In genomic region chr10:58756126-58756525, GRCh38 we compare ENCODE assay signal across 10 cellular contexts.
A peak's percentile ranks its signal among the peaks of the same experiment; 100 is the strongest.
DNase-seq lines count a peak whose midpoint lies in the region; ATAC-seq and TF ChIP-seq lines count a peak whose summit lies in the region.
"Had no signal": no experiment of that assay in that cellular context is flagged by ENCODE, and none has a peak within 500 bp of the region (broad histone marks: within the 10 kb centered on the region; RNA-seq: fewer than 3 reads in every experiment).

No MANE protein-coding gene starts in this region.

- H3K4me3 ChIP-seq in mammary epithelial cell (replicated peaks in 1 of 3; ENCODE audit: insufficient read depth in 1 of 3, low read depth in 2 of 3, low read length in 3 of 3) (peak overlapping the region; percentile 39 to 64 (median 61)), right lobe of liver (peak overlapping the region; percentile 12 to 41 (median 33)), transverse colon (no peak overlapping the region)

- no peak overlapping the region for H3K4me3 Mint-ChIP-seq in activated T-helper 1 cell treated with anti-CD3 and anti-CD28 coated beads, Interleukin-12 subunit alpha, Interleukin-12 subunit beta, Interleukin-2, Interleukin-4 antibody, amounts not matched to agents 30 ng/mL and 10 ng/mL and 1 ng/mL, durations not matched to agents 14 hours and 24 hours and 36 hours
- H3K4me3 Mint-ChIP-seq: activated CD8-positive, alpha-beta memory T cell treated with anti-CD3 and anti-CD28 coated beads, Interleukin-2, amount 10 ng/mL, durations not matched to agents 7 days and 5 days had no signal

- no peaks in the 10 kb centered on the region for H3K27me3 Mint-ChIP-seq in activated T-helper 1 cell treated with anti-CD3 and anti-CD28 coated beads, Interleukin-12 subunit alpha, Interleukin-12 subunit beta, Interleukin-2, Interleukin-4 antibody, amounts not matched to agents 30 ng/mL and 10 ng/mL and 1 ng/mL, durations not matched to agents 14 hours and 24 hours and 36 hours (ENCODE audit: insufficient read depth)
- H3K27me3 Mint-ChIP-seq: activated CD8-positive, alpha-beta memory T cell treated with anti-CD3 and anti-CD28 coated beads, Interleukin-2, amount 10 ng/mL, durations not matched to agents 7 days and 5 days had no signal

- CTCF ChIA-PET in mammary epithelial cell (lab: Charles Lee; ENCODE audit: low non-redundant PET) = no interaction called here

- no peaks in the 10 kb centered on the region for H4K20me1 ChIP-seq in mammary epithelial cell (ENCODE audit: insufficient read depth, low read length)

- DNase-seq in HT1080 (ENCODE audit: low read depth) (peak; percentile 33), mammary epithelial cell (no peak), right lobe of liver (peak in 1 of 3 donors; percentile 64), transverse colon (no peak)
- no peak for DNase-seq in activated T-helper 1 cell treated with anti-CD3 and anti-CD28 coated beads, Interleukin-12 subunit alpha, Interleukin-12 subunit beta, Interleukin-2, Interleukin-4 antibody, amounts not matched to agents 30 ng/mL and 10 ng/mL and 1 ng/mL, durations not matched to agents 14 hours and 24 hours and 36 hours (ENCODE audit: low spot score)
- no peak for DNase-seq in stimulated activated CD4-positive, alpha-beta T cell treated with anti-CD3 and anti-CD28 coated beads, Interleukin-4, amount 100 ng/mL, for 1 hour
- DNase-seq: activated CD8-positive, alpha-beta memory T cell treated with anti-CD3 and anti-CD28 coated beads, Interleukin-2, amount 10 ng/mL, durations not matched to agents 7 days and 5 days; islet precursor cell; NCI-H1694 treated with DMSO at 0.1 percent for 48 hours had no signal

- in situ Hi-C loops in mammary epithelial cell (cut with MboI; ENCODE audit: low sequenced_read_pairs in 2 of 2) (loop anchor here in 1 of 2 donors (25.0 kb wide), 1 partner anchor 219 kb away; no protein-coding TSS in a partner anchor), transverse colon (cut with MboI; ENCODE audit: low pct_ligation_motif_present in 1 of 4, low pct_unique_long_range_greater_than_20kb in 1 of 4, low sequenced_read_pairs in 3 of 4) (no loop called here)

- TF ChIP-seq POLR2A in right lobe of liver (IDR thresholded peaks at IDR 0.05) (peak; percentile 13), transverse colon (IDR thresholded peaks at IDR 0.05) (no peak)

- no peaks in the 10 kb centered on the region for H3K9me3 Mint-ChIP-seq in activated T-helper 1 cell treated with anti-CD3 and anti-CD28 coated beads, Interleukin-12 subunit alpha, Interleukin-12 subunit beta, Interleukin-2, Interleukin-4 antibody, amounts not matched to agents 30 ng/mL and 10 ng/mL and 1 ng/mL, durations not matched to agents 14 hours and 24 hours and 36 hours

- H2AFZ ChIP-seq in mammary epithelial cell (ENCODE audit: low read depth, low read length) = peak overlapping the region; percentile 76

- H3K9me3 ChIP-seq in mammary epithelial cell (replicated peaks; ENCODE audit: insufficient read depth, low read length) = no peaks in the 10 kb centered on the region
- no peaks in the 10 kb centered on the region for H3K9me3 ChIP-seq in right lobe of liver
- no peaks in the 10 kb centered on the region for H3K9me3 ChIP-seq in transverse colon

- intact Hi-C loops in mammary epithelial cell (cut with micrococcal nuclease) = loop anchor here (5.0 kb wide), 1 partner anchor 89 kb away; no protein-coding TSS in a partner anchor
- intact Hi-C loops in right lobe of liver (cut with DNase I) = no loop called here
- intact Hi-C loops in transverse colon (cut with DNase I; ENCODE audit: low total_unique reads) = no loop called here
- intact Hi-C loops in activated T-helper 1 cell treated with anti-CD3 and anti-CD28 coated beads, Interleukin-12 subunit alpha, Interleukin-12 subunit beta, Interleukin-2, Interleukin-4 antibody, amounts not matched to agents 30 ng/mL and 10 ng/mL and 1 ng/mL, durations not matched to agents 14 hours and 24 hours and 36 hours (cut with micrococcal nuclease) = no loop called here

- H3K4me1 Mint-ChIP-seq in activated T-helper 1 cell treated with anti-CD3 and anti-CD28 coated beads, Interleukin-12 subunit alpha, Interleukin-12 subunit beta, Interleukin-2, Interleukin-4 antibody, amounts not matched to agents 30 ng/mL and 10 ng/mL and 1 ng/mL, durations not matched to agents 14 hours and 24 hours and 36 hours (ENCODE audit: low read depth) = no peaks in the 10 kb centered on the region
- H3K4me1 Mint-ChIP-seq: activated CD8-positive, alpha-beta memory T cell treated with anti-CD3 and anti-CD28 coated beads, Interleukin-2, amount 10 ng/mL, durations not matched to agents 7 days and 5 days had no signal

- H3K4me2 ChIP-seq in mammary epithelial cell (ENCODE audit: insufficient read depth, low read depth, low read length) = peak overlapping the region; percentile 90

- no peak for TF ChIP-seq EP300 in transverse colon (IDR thresholded peaks at IDR 0.05; ENCODE audit: low read depth)

- H3K27me3 ChIP-seq in mammary epithelial cell (ENCODE audit: insufficient read depth, low read length) = no peaks in the 10 kb centered on the region
- no peaks in the 10 kb centered on the region for H3K27me3 ChIP-seq in right lobe of liver
- H3K27me3 ChIP-seq in transverse colon = no peaks in the 10 kb centered on the region

- BruUV-seq in mammary epithelial cell (replicated peaks; lab: Mats Ljungman, UMichigan) = no TSS peak

- ATAC-seq in right lobe of liver (peak; percentile 65 to 78 (median 71)), HG02938 (IDR thresholded peaks at IDR 0.05; ENCODE audit: unreplicated experiment) (no peak)
- ATAC-seq: activated CD8-positive, alpha-beta memory T cell treated with anti-CD3 and anti-CD28 coated beads, Interleukin-2, amount 10 ng/mL, durations not matched to agents 7 days and 5 days had no signal

- peaks cover 12% of the 10 kb centered on the region for H3K4me1 ChIP-seq in mammary epithelial cell (ENCODE audit: insufficient read depth, low read length)
- H3K4me1 ChIP-seq in right lobe of liver = peaks cover 0 to 62% (median 24%) of the 10 kb centered on the region in 4 donors
- H3K4me1 ChIP-seq in transverse colon = peaks cover 0 to 10% (median 0%) of the 10 kb centered on the region in 4 donors

- H3K27ac ChIP-seq in mammary epithelial cell (ENCODE audit: insufficient read depth, low read depth, low read length) (peak overlapping the region; percentile 87), right lobe of liver (peak overlapping the region; percentile 49 to 83 (median 75)), transverse colon (peak overlapping the region in 3 of 4 donors; percentile 18 to 50 (median 44))

- peaks cover 19% of the 10 kb centered on the region for H3K79me2 ChIP-seq in mammary epithelial cell (ENCODE audit: insufficient read depth, low read length)

- no peak overlapping the region for H3K27ac Mint-ChIP-seq in activated T-helper 1 cell treated with anti-CD3 and anti-CD28 coated beads, Interleukin-12 subunit alpha, Interleukin-12 subunit beta, Interleukin-2, Interleukin-4 antibody, amounts not matched to agents 30 ng/mL and 10 ng/mL and 1 ng/mL, durations not matched to agents 14 hours and 24 hours and 36 hours
- H3K27ac Mint-ChIP-seq: activated CD8-positive, alpha-beta memory T cell treated with anti-CD3 and anti-CD28 coated beads, Interleukin-2, amount 10 ng/mL, durations not matched to agents 7 days and 5 days had no signal

- H3K36me3 ChIP-seq in mammary epithelial cell (ENCODE audit: insufficient read depth, low read length) = no peaks in the 10 kb centered on the region
- H3K36me3 ChIP-seq in right lobe of liver = no peaks in the 10 kb centered on the region
- no peaks in the 10 kb centered on the region for H3K36me3 ChIP-seq in transverse colon

- dilution Hi-C loops in mammary epithelial cell (cut with HindIII; ENCODE audit: low sequenced_read_pairs) = no loop called here

- H3K9ac ChIP-seq in mammary epithelial cell (ENCODE audit: insufficient read depth, low read length) = peak overlapping the region; percentile 76

- H3K36me3 Mint-ChIP-seq in activated T-helper 1 cell treated with anti-CD3 and anti-CD28 coated beads, Interleukin-12 subunit alpha, Interleukin-12 subunit beta, Interleukin-2, Interleukin-4 antibody, amounts not matched to agents 30 ng/mL and 10 ng/mL and 1 ng/mL, durations not matched to agents 14 hours and 24 hours and 36 hours (ENCODE audit: low read depth) = no peaks in the 10 kb centered on the region
- H3K36me3 Mint-ChIP-seq: activated CD8-positive, alpha-beta memory T cell treated with anti-CD3 and anti-CD28 coated beads, Interleukin-2, amount 10 ng/mL, durations not matched to agents 7 days and 5 days had no signal

- TF ChIP-seq CTCF in mammary epithelial cell (conservative IDR thresholded peaks at IDR 0.05 in 1 of 2, IDR thresholded peaks at IDR 0.05 in 1 of 2; ENCODE audit: extremely low read depth in 1 of 2, insufficient read depth in 1 of 2, low read depth in 1 of 2, low read length in 2 of 2) = no peak
- TF ChIP-seq CTCF in right lobe of liver (IDR thresholded peaks at IDR 0.05) = no peak
- no peak for TF ChIP-seq CTCF in transverse colon (IDR thresholded peaks at IDR 0.05)

- 3% methylated on average over 6 of the region's 6 CpGs for WGBS in mammary epithelial cell (ENCODE audit: low coverage, missing lambda C conversion rate)
- 18% methylated on average over 6 of the region's 6 CpGs for WGBS in right lobe of liver (ENCODE audit: insufficient coverage, low coverage, low lambda C conversion rate, missing lambda C conversion rate)
- 51 to 58% methylated on average over 6 of the region's 6 CpGs for WGBS in transverse colon (ENCODE audit: low coverage in 1 of 2), 2 donors

Comparison
In these comparisons a context has a peak if more than half of its experiments do, and no peak if none do; other contexts are left out.
1. H3K4me3 ChIP-seq: peak in mammary epithelial cell (3 of 3) and right lobe of liver (3 of 3); none in transverse colon (0 of 4).
2. Peak in every context shown above with its lines, with median percentiles within 50 percentile points of each other: H3K27ac ChIP-seq.